8 cellular contexts compared by ENCODE assay signal in genomic region chr1:179366093-179366800, GRCh38. TPM values are rescaled to one million over a fixed set of nuclear protein-coding genes. Genes with fewer than 3 reads are reported as not detected.
A peak's percentile ranks its signal among the peaks of the same experiment; 100 is the strongest.
DNase-seq lines count a peak whose midpoint lies in the region; ATAC-seq and TF ChIP-seq lines count a peak whose summit lies in the region.

No MANE protein-coding gene starts in this region.

- H3K27me3 ChIP-seq in AG04450 (ENCODE audit: control insufficient read depth, insufficient read depth, low read length) (no peaks in the 10 kb centered on the region), WERI-Rb-1 (ENCODE audit: insufficient read depth, low read depth, severe bottlenecking) (no peaks in the 10 kb centered on the region), trophoblast cell (ENCODE audit: insufficient read depth, low read length) (no peaks in the 10 kb centered on the region)

- peak overlapping the region; percentile 46 for H4K91ac ChIP-seq in trophoblast cell (ENCODE audit: low read depth, low read length)

- ATAC-seq in GM18861 (IDR thresholded peaks at IDR 0.05; ENCODE audit: unreplicated experiment), result peak; percentile 23
- ATAC-seq in HG03342 (IDR thresholded peaks at IDR 0.05; ENCODE audit: unreplicated experiment), result peak; percentile 33

- peak overlapping the region; percentile 83 for H3K4me2 ChIP-seq in trophoblast cell (ENCODE audit: low read length)

- no peak for DNase-seq in AG04450 (ENCODE audit: low read depth, low spot score)
- no peak for DNase-seq in WERI-Rb-1
- DNase-seq in fibroblast of the aortic adventitia (ENCODE audit: low read depth), result no peak
- peak; percentile 4 to 43 for DNase-seq in trophoblast cell
- DNase-seq in OCI-M2 (lab: John Stamatoyannopoulos, UW; ENCODE audit: unreplicated experiment), result no peak
- no peak for DNase-seq in effector CD4-positive, alpha-beta T cell

- peak overlapping the region; percentile 76 for H4K8ac ChIP-seq in trophoblast cell (ENCODE audit: low read depth, low read length)

- POLR2A ChIA-PET in AG04450 (lab: Yijun Ruan, JAX), result interaction anchor here (0.6 to 1.0 kb wide), 2 partner anchors 72 to 96 kb away, joined by 3 to 8 read pairs; partner anchors contain the start of gene SOAT1

- peaks cover 4% of the 10 kb centered on the region for H3K79me2 ChIP-seq in trophoblast cell (ENCODE audit: control insufficient read depth, insufficient read depth, low read length, poor library complexity)

- peak overlapping the region; percentile 41 for H2BK120ac ChIP-seq in trophoblast cell (ENCODE audit: insufficient read depth, low read length, poor library complexity)

- H3K27ac ChIP-seq in AG04450 (ENCODE audit: low read depth, low read length), result peak overlapping the region; percentile 97
- peak overlapping the region; percentile 87 for H3K27ac ChIP-seq in WERI-Rb-1
- no peak overlapping the region for H3K27ac ChIP-seq in trophoblast cell (ENCODE audit: low read depth, low read length)

- H3K18ac ChIP-seq in trophoblast cell (ENCODE audit: low read length), result peak overlapping the region; percentile 63

- H3K4me3 ChIP-seq in AG04450 (ENCODE audit: low read depth, low read length) (peak overlapping the region; percentile 80), WERI-Rb-1 (ENCODE audit: low read depth, low read length) (peak overlapping the region; percentile 81), fibroblast of the aortic adventitia (ENCODE audit: low read depth, low read length) (peak overlapping the region; percentile 77), trophoblast cell (ENCODE audit: low read depth, low read length) (peak overlapping the region; percentile 97)

- CTCF ChIA-PET in AG04450 (lab: Charles Lee), result interaction anchor here (0.9 to 7.9 kb wide), 3 partner anchors 72 to 288 kb away, joined by 3 to 123 read pairs (median 4); partner anchors contain the start of gene SOAT1

- H3K4ac ChIP-seq in trophoblast cell (ENCODE audit: low read depth, low read length), result no peak overlapping the region

- H2AFZ ChIP-seq in trophoblast cell (ENCODE audit: insufficient read depth, low read length, poor library complexity), result peak overlapping the region; percentile 96

- TF ChIP-seq CTCF in AG04450 (IDR thresholded peaks at IDR 0.05; ENCODE audit: low read depth, low read length) (no peak), WERI-Rb-1 (IDR thresholded peaks at IDR 0.05; ENCODE audit: low read depth, low read length) (no peak), fibroblast of the aortic adventitia (IDR thresholded peaks at IDR 0.05; ENCODE audit: insufficient read depth, low read length) (no peak)

- peaks cover 6% of the 10 kb centered on the region for H3K79me1 ChIP-seq in trophoblast cell (ENCODE audit: low read length)

- no peak overlapping the region for H3K23ac ChIP-seq in trophoblast cell (ENCODE audit: low read length)

- H3K9me3 ChIP-seq in AG04450 (ENCODE audit: control insufficient read depth, insufficient read depth, low read length) (no peaks in the 10 kb centered on the region; the same call in 1 of the 2 replicates), WERI-Rb-1 (ENCODE audit: severe bottlenecking) (no peaks in the 10 kb centered on the region), trophoblast cell (ENCODE audit: insufficient read depth, low read depth, low read length) (no peaks in the 10 kb centered on the region)

- WGBS in trophoblast cell (ENCODE audit: extremely low coverage, insufficient coverage, insufficient read length), result no CpG with 5 or more reads among the region's 28 CpGs

- H2BK12ac ChIP-seq in trophoblast cell (ENCODE audit: low read length), result no peak overlapping the region

- H4K12ac ChIP-seq in trophoblast cell (ENCODE audit: low read depth, low read length), result peak overlapping the region; percentile 61

- H3K36me3 ChIP-seq in WERI-Rb-1 (no peaks in the 10 kb centered on the region), trophoblast cell (ENCODE audit: control insufficient read depth in 1 of 2, insufficient read depth in 2 of 2, low read length in 2 of 2) (no peaks in the 10 kb centered on the region)

- H2BK5ac ChIP-seq in trophoblast cell (ENCODE audit: low read depth, low read length, poor library complexity), result no peak overlapping the region

- H2AK5ac ChIP-seq in trophoblast cell (ENCODE audit: low read length), result no peak overlapping the region

- H3K4me1 ChIP-seq in trophoblast cell (ENCODE audit: control insufficient read depth in 1 of 2, insufficient read depth in 2 of 2, low read length in 2 of 2), result no peaks in the 10 kb centered on the region

- H3K14ac ChIP-seq in trophoblast cell (ENCODE audit: low read length), result peak overlapping the region; percentile 49

- peak overlapping the region; percentile 90 for H3K9ac ChIP-seq in trophoblast cell (ENCODE audit: low read length)

RNA-seq across cellular contexts. Expression of gene AXDND1, which starts 0.5 kb away (rescaled TPM):
- 0.27 TPM in 1 of 2 replicates, not detected in the other for polyA plus RNA-seq in AG04450 (2011; rRNA removed)
- polyA minus RNA-seq in AG04450 (2011; rRNA and poly(A)+ RNA removed), result 0.64 and 0.87 TPM in 2 replicates
- 0.25 and 0.36 TPM in 2 replicates for total RNA-seq in fibroblast of the aortic adventitia (ENCODE audit: low replicate concordance)
- polyA plus RNA-seq in trophoblast cell (2013), result 0.04 and 0.18 TPM in 2 replicates

Comparison
In these comparisons a context has a peak if more than half of its experiments do, and no peak if none do; other contexts are left out.
1. DNase-seq: peak in trophoblast cell (2 of 2); none in AG04450 (single experiment), WERI-Rb-1 (single experiment), fibroblast of the aortic adventitia (single experiment), OCI-M2 (single experiment) and effector CD4-positive, alpha-beta T cell (single experiment).
2. Peak in every context shown above with its lines, with median percentiles within 50 percentile points of each other: H3K4me3 ChIP-seq.